ENCODE assay signal across 14 cellular contexts in genomic region chr7:55556031-55556430, GRCh38. TPM values are rescaled to one million over a fixed set of nuclear protein-coding genes. Genes with fewer than 3 reads are reported as not detected.
DNase-seq lines count a peak whose midpoint lies in the region; ATAC-seq and TF ChIP-seq lines count a peak whose summit lies in the region.
"Had no signal": no experiment of that assay in that cellular context is flagged by ENCODE, and none has a peak within 500 bp of the region (broad histone marks: within the 10 kb centered on the region; RNA-seq: fewer than 3 reads in every experiment).

No MANE protein-coding gene starts in this region.

- no peak overlapping the region for H3K27ac ChIP-seq in H9 (ENCODE audit: insufficient read length, low read depth, low read length)
- H3K27ac ChIP-seq: cardiac muscle cell, SK-N-MC had no signal

- H2BK5ac ChIP-seq in H9 (ENCODE audit: insufficient read length, low read length), result no peak overlapping the region

- no peaks in the 10 kb centered on the region for H3K27me3 Mint-ChIP-seq in activated naive CD4-positive, alpha-beta T cell treated with anti-CD3 and anti-CD28 coated beads for 36 hours (ENCODE audit: low read depth)
- H3K27me3 Mint-ChIP-seq in H9 (ENCODE audit: low read depth), result no peaks in the 10 kb centered on the region; the same call in 1 of the 2 replicates
- no peaks in the 10 kb centered on the region for H3K27me3 Mint-ChIP-seq in activated T-helper 1 cell treated with anti-CD3 and anti-CD28 coated beads, Interleukin-12 subunit alpha, Interleukin-12 subunit beta, Interleukin-2, Interleukin-4 antibody, amounts not matched to agents 30 ng/mL and 10 ng/mL and 1 ng/mL, durations not matched to agents 14 hours and 24 hours and 36 hours (ENCODE audit: insufficient read depth)

- H3K4me1 ChIP-seq in H9 (ENCODE audit: insufficient read depth, low read length), result peaks cover 27% of the 10 kb centered on the region; the same call in 1 of the 2 replicates

- H4K91ac ChIP-seq in H9 (ENCODE audit: insufficient read length, low read depth, low read length), result no peak overlapping the region

- H4K8ac ChIP-seq in H9 (replicated peaks; ENCODE audit: insufficient read length, low read depth, low read length), result no peak overlapping the region

- H3K14ac ChIP-seq in H9 (ENCODE audit: insufficient read depth, low read length), result no peak overlapping the region

- H2BK20ac ChIP-seq in H9 (ENCODE audit: low read depth, low read length, poor library complexity, severe bottlenecking), result no peak overlapping the region

- no peak overlapping the region for H3K4me2 ChIP-seq in H9 (ENCODE audit: insufficient read depth, insufficient read length, low read length)

- H3K79me2 ChIP-seq in H9 (ENCODE audit: insufficient read depth, low read length), result peaks cover 20% of the 10 kb centered on the region; the same call in 1 of the 2 replicates

- no peaks in the 10 kb centered on the region for H3K27me3 ChIP-seq in H9 (ENCODE audit: insufficient read depth, low read length)
- H3K27me3 ChIP-seq: cardiac muscle cell had no signal

- H3K23me2 ChIP-seq in H9 (ENCODE audit: insufficient read length, low read depth, low read length, poor library complexity, severe bottlenecking), result no peaks in the 10 kb centered on the region

- no peak overlapping the region for H2AFZ ChIP-seq in H9 (ENCODE audit: low read length)

- peaks cover 93% of the 10 kb centered on the region for H3K4me1 Mint-ChIP-seq in activated naive CD4-positive, alpha-beta T cell treated with anti-CD3 and anti-CD28 coated beads for 36 hours (ENCODE audit: low read depth)
- peaks cover 80 to 81% of the 10 kb centered on the region in 2 experiments for H3K4me1 Mint-ChIP-seq in H9
- H3K4me1 Mint-ChIP-seq in activated T-helper 1 cell treated with anti-CD3 and anti-CD28 coated beads, Interleukin-12 subunit alpha, Interleukin-12 subunit beta, Interleukin-2, Interleukin-4 antibody, amounts not matched to agents 30 ng/mL and 10 ng/mL and 1 ng/mL, durations not matched to agents 14 hours and 24 hours and 36 hours (ENCODE audit: low read depth), result peaks cover 100% of the 10 kb centered on the region
- H3K4me1 Mint-ChIP-seq in stimulated activated effector memory CD8-positive, alpha-beta T cell treated with anti-CD3 and anti-CD28 coated beads, Interleukin-12 subunit alpha, Interleukin-12 subunit beta, amount 100 ng/mL, for 72 hours, result peaks cover 95% of the 10 kb centered on the region

- no peak overlapping the region for H3K9ac ChIP-seq in H9 (ENCODE audit: extremely low read depth, insufficient read length, low read length)

- peaks cover 43% of the 10 kb centered on the region for H3K36me3 Mint-ChIP-seq in activated naive CD4-positive, alpha-beta T cell treated with anti-CD3 and anti-CD28 coated beads for 36 hours (ENCODE audit: low read depth)
- H3K36me3 Mint-ChIP-seq in H9 (ENCODE audit: insufficient read depth in 1 of 3, low read depth in 3 of 3), result peaks cover 2 to 7% (median 5%) of the 10 kb centered on the region in 3 experiments; a peak in 5 of 7 replicates
- H3K36me3 Mint-ChIP-seq in activated T-helper 1 cell treated with anti-CD3 and anti-CD28 coated beads, Interleukin-12 subunit alpha, Interleukin-12 subunit beta, Interleukin-2, Interleukin-4 antibody, amounts not matched to agents 30 ng/mL and 10 ng/mL and 1 ng/mL, durations not matched to agents 14 hours and 24 hours and 36 hours (ENCODE audit: low read depth), result peaks cover 30% of the 10 kb centered on the region
- H3K36me3 Mint-ChIP-seq in stimulated activated effector memory CD8-positive, alpha-beta T cell treated with anti-CD3 and anti-CD28 coated beads, Interleukin-12 subunit alpha, Interleukin-12 subunit beta, amount 100 ng/mL, for 72 hours, result peaks cover 37% of the 10 kb centered on the region

- H3K56ac ChIP-seq in H9 (ENCODE audit: insufficient read length, low read depth, low read length), result no peak overlapping the region

- no peaks in the 10 kb centered on the region for H4K20me1 ChIP-seq in H9 (ENCODE audit: control insufficient read depth, insufficient read depth, insufficient read length)

- no peak overlapping the region for H4K5ac ChIP-seq in H9 (ENCODE audit: insufficient read length, low read depth, low read length)

- DNase-seq in activated naive CD4-positive, alpha-beta T cell treated with anti-CD3 and anti-CD28 coated beads for 36 hours, result no peak
- DNase-seq in activated naive CD4-positive, alpha-beta T cell treated with Interleukin-2 at 50 U/mL for 16 hours, result no peak
- peak; percentile 49 for DNase-seq in H9
- DNase-seq in activated T-helper 1 cell treated with anti-CD3 and anti-CD28 coated beads, Interleukin-12 subunit alpha, Interleukin-12 subunit beta, Interleukin-2, Interleukin-4 antibody, amounts not matched to agents 30 ng/mL and 10 ng/mL and 1 ng/mL, durations not matched to agents 14 hours and 24 hours and 36 hours (ENCODE audit: low spot score), result no peak
- no peak for DNase-seq in stimulated activated effector memory CD8-positive, alpha-beta T cell treated with anti-CD3 and anti-CD28 coated beads, Interleukin-12 subunit alpha, Interleukin-12 subunit beta, amount 100 ng/mL, for 72 hours (ENCODE audit: low spot score in 2 of 2)
- DNase-seq: activated CD8-positive, alpha-beta memory T cell treated with anti-CD3 and anti-CD28 coated beads, Interleukin-2, amount 50 U/mL, for 4 hours; AML-193; NCI-H2227 treated with DMSO at 0.1 percent for 48 hours; retina had no signal

- H3K4me3 Mint-ChIP-seq in activated naive CD4-positive, alpha-beta T cell treated with anti-CD3 and anti-CD28 coated beads for 36 hours, result no peak overlapping the region
- peak overlapping the region in 1 of 2 experiments; percentile 50; a peak in 3 of 5 replicates for H3K4me3 Mint-ChIP-seq in H9
- H3K4me3 Mint-ChIP-seq in activated T-helper 1 cell treated with anti-CD3 and anti-CD28 coated beads, Interleukin-12 subunit alpha, Interleukin-12 subunit beta, Interleukin-2, Interleukin-4 antibody, amounts not matched to agents 30 ng/mL and 10 ng/mL and 1 ng/mL, durations not matched to agents 14 hours and 24 hours and 36 hours, result peak overlapping the region; percentile 50
- peak overlapping the region; percentile 50 for H3K4me3 Mint-ChIP-seq in stimulated activated effector memory CD8-positive, alpha-beta T cell treated with anti-CD3 and anti-CD28 coated beads, Interleukin-12 subunit alpha, Interleukin-12 subunit beta, amount 100 ng/mL, for 72 hours

- WGBS in H9 (ENCODE audit: extremely low coverage, insufficient read length, low lambda C conversion rate), result no CpG with 5 or more reads among the region's 1 CpG

- H3K23ac ChIP-seq in H9 (ENCODE audit: insufficient read length, low read depth, low read length), result no peak overlapping the region

- no peak overlapping the region for H3K18ac ChIP-seq in H9 (ENCODE audit: insufficient read length, low read depth, low read length)

- H3K9me3 Mint-ChIP-seq in activated naive CD4-positive, alpha-beta T cell treated with anti-CD3 and anti-CD28 coated beads for 36 hours, result no peaks in the 10 kb centered on the region
- no peaks in the 10 kb centered on the region; a peak in 1 of 5 replicates for H3K9me3 Mint-ChIP-seq in H9
- no peaks in the 10 kb centered on the region for H3K9me3 Mint-ChIP-seq in activated T-helper 1 cell treated with anti-CD3 and anti-CD28 coated beads, Interleukin-12 subunit alpha, Interleukin-12 subunit beta, Interleukin-2, Interleukin-4 antibody, amounts not matched to agents 30 ng/mL and 10 ng/mL and 1 ng/mL, durations not matched to agents 14 hours and 24 hours and 36 hours
- no peaks in the 10 kb centered on the region for H3K9me3 Mint-ChIP-seq in stimulated activated effector memory CD8-positive, alpha-beta T cell treated with anti-CD3 and anti-CD28 coated beads, Interleukin-12 subunit alpha, Interleukin-12 subunit beta, amount 100 ng/mL, for 72 hours

- CTCF ChIA-PET in activated naive CD4-positive, alpha-beta T cell treated with anti-CD3 and anti-CD28 coated beads for 36 hours (lab: Charles Lee), result interaction anchor here (1.7 kb wide), 1 partner anchor 10 kb away, joined by 4 read pairs; no protein-coding TSS in a partner anchor

- peak overlapping the region; percentile 54 for H3K27ac Mint-ChIP-seq in activated naive CD4-positive, alpha-beta T cell treated with anti-CD3 and anti-CD28 coated beads for 36 hours
- peak overlapping the region in 1 of 3 experiments; percentile 78; a peak in 2 of 7 replicates for H3K27ac Mint-ChIP-seq in H9
- H3K27ac Mint-ChIP-seq in activated T-helper 1 cell treated with anti-CD3 and anti-CD28 coated beads, Interleukin-12 subunit alpha, Interleukin-12 subunit beta, Interleukin-2, Interleukin-4 antibody, amounts not matched to agents 30 ng/mL and 10 ng/mL and 1 ng/mL, durations not matched to agents 14 hours and 24 hours and 36 hours, result peak overlapping the region; percentile 87
- H3K27ac Mint-ChIP-seq in stimulated activated effector memory CD8-positive, alpha-beta T cell treated with anti-CD3 and anti-CD28 coated beads, Interleukin-12 subunit alpha, Interleukin-12 subunit beta, amount 100 ng/mL, for 72 hours, result peak overlapping the region; percentile 83

- ATAC-seq in stimulated activated effector memory CD8-positive, alpha-beta T cell treated with anti-CD3 and anti-CD28 coated beads, Interleukin-12 subunit alpha, Interleukin-12 subunit beta, amount 100 ng/mL, for 72 hours, result no peak
- no peak for ATAC-seq in HG02884 (IDR thresholded peaks at IDR 0.05; ENCODE audit: unreplicated experiment)
- no peak for ATAC-seq in HG03469 (IDR thresholded peaks at IDR 0.05; ENCODE audit: unreplicated experiment)
- no peak for ATAC-seq in GM21528 (IDR thresholded peaks at IDR 0.05; ENCODE audit: low FRiP score, unreplicated experiment)

- no peak overlapping the region for H2BK15ac ChIP-seq in H9 (ENCODE audit: low read depth, low read length)

- no peaks in the 10 kb centered on the region for H3K9me3 ChIP-seq in H9 (ENCODE audit: control insufficient read depth, low read depth, low read length)

- H2AK5ac ChIP-seq in H9 (ENCODE audit: insufficient read length, low read length), result no peak overlapping the region

- no peak overlapping the region for H3K4ac ChIP-seq in H9 (ENCODE audit: low read depth, low read length)

- intact Hi-C loops in activated naive CD4-positive, alpha-beta T cell treated with anti-CD3 and anti-CD28 coated beads for 36 hours (cut with micrococcal nuclease), result loop anchor here (1.0 to 2.0 kb wide), 4 partner anchors 9 to 39 kb away; no protein-coding TSS in a partner anchor
- intact Hi-C loops in activated T-helper 1 cell treated with anti-CD3 and anti-CD28 coated beads, Interleukin-12 subunit alpha, Interleukin-12 subunit beta, Interleukin-2, Interleukin-4 antibody, amounts not matched to agents 30 ng/mL and 10 ng/mL and 1 ng/mL, durations not matched to agents 14 hours and 24 hours and 36 hours (cut with micrococcal nuclease), result loop anchor here (1.0 kb wide), 2 partner anchors 9 to 22 kb away; no protein-coding TSS in a partner anchor

- no peak overlapping the region for H3T11ph ChIP-seq in H9 (ENCODE audit: low read length)

- TF ChIP-seq CTCF in H9 (conservative IDR thresholded peaks at IDR 0.05), result no peak

- H2BK12ac ChIP-seq in H9 (ENCODE audit: insufficient read length, low read depth, low read length), result no peak overlapping the region

- H2BK120ac ChIP-seq in H9 (ENCODE audit: low read depth, low read length, poor library complexity, severe bottlenecking), result no peak overlapping the region

- H3K79me1 ChIP-seq in H9 (ENCODE audit: insufficient read depth, low read depth, low read length, poor library complexity, severe bottlenecking), result no peaks in the 10 kb centered on the region

RNA-seq across cellular contexts. Expression of gene VOPP1, which starts 16.3 kb away (rescaled TPM):
- total RNA-seq in activated naive CD4-positive, alpha-beta T cell treated with anti-CD3 and anti-CD28 coated beads for 36 hours, result 100 to 1,000 TPM; 100 to 102 TPM
- 55.7 and 56.8 TPM in 2 replicates for total RNA-seq in H9 (2021)
- total RNA-seq in activated T-helper 1 cell treated with anti-CD3 and anti-CD28 coated beads, Interleukin-12 subunit alpha, Interleukin-12 subunit beta, Interleukin-2, Interleukin-4 antibody, amounts not matched to agents 30 ng/mL and 10 ng/mL and 1 ng/mL, durations not matched to agents 14 hours and 24 hours and 36 hours, result 96.3 and 102 TPM in 2 replicates
